8 cellular contexts compared by ENCODE assay signal in genomic region chr12:101830391-101831325, GRCh38. TPM values are rescaled to one million over a fixed set of nuclear protein-coding genes. Genes with fewer than 3 reads are reported as not detected.
DNase-seq lines count a peak whose midpoint lies in the region; ATAC-seq and TF ChIP-seq lines count a peak whose summit lies in the region.

GNPTAB (minus strand) TSS chr12:101830959; CDS start chr12:101830675, 284 bp downstream.

- no peaks in the 10 kb centered on the region for H3K9me3 Mint-ChIP-seq in neural crest cell

- TF ChIP-seq POLR2A in stomach (IDR thresholded peaks at IDR 0.05), result no peak

- H3K27me3 Mint-ChIP-seq in neural crest cell (ENCODE audit: low read depth), result peaks cover 12% of the 10 kb centered on the region

- H3K27ac ChIP-seq in RWPE2 (ENCODE audit: poor library complexity, severe bottlenecking), result peak within 1 kb of the TSS; percentile 28
- H3K27ac ChIP-seq in stomach, result peak within 1 kb of the TSS; percentile 83 to 90 (median 88)

- peak within 1 kb of the TSS; percentile 95 for H3K4me3 Mint-ChIP-seq in neural crest cell

- H3K27me3 ChIP-seq in H7 (ENCODE audit: control insufficient read depth, insufficient read depth, low read length) (no peaks in the 10 kb centered on the region), RWPE2 (ENCODE audit: insufficient read depth, poor library complexity, severe bottlenecking) (no peaks in the 10 kb centered on the region), stomach (no peaks in the 10 kb centered on the region)

- ATAC-seq in RWPE2 (ENCODE audit: low read depth), result peak; percentile 89

- no peaks in the 10 kb centered on the region for H3K36me3 Mint-ChIP-seq in neural crest cell (ENCODE audit: low read depth)

- DNase-seq in GDM1 (lab: John Stamatoyannopoulos, UW) (peak; percentile 94), H7 (peak; percentile 97), LoVo (ENCODE audit: low spot score) (peak; percentile 96), RWPE2 (ENCODE audit: low spot score) (peak; percentile 87), fibroblast of the conjunctiva (ENCODE audit: low read depth) (peak; percentile 89), neural crest cell (ENCODE audit: low read depth, low spot score) (peak; percentile 90), stomach (peak; percentile 95)
- peak; percentile 95 for DNase-seq in activated effector memory CD4-positive, alpha-beta T cell treated with Interleukin-2 at 50 U/mL for 16 hours

- H3K27ac Mint-ChIP-seq in neural crest cell (ENCODE audit: unreplicated experiment), result peak within 1 kb of the TSS; percentile 68

- TF ChIP-seq CTCF in RWPE2 (IDR thresholded peaks at IDR 0.05; ENCODE audit: poor library complexity, severe bottlenecking) (peak; percentile 98), neural crest cell (conservative IDR thresholded peaks at IDR 0.05) (peak; percentile 76), stomach (IDR thresholded peaks at IDR 0.05) (peak in 5 of 7 experiments; percentile 24 to 91 (median 80))

- peaks cover 3% of the 10 kb centered on the region for H3K4me1 ChIP-seq in RWPE2 (ENCODE audit: insufficient read depth, poor library complexity, severe bottlenecking)
- H3K4me1 ChIP-seq in stomach, result peaks cover 20 to 46% (median 35%) of the 10 kb centered on the region in 4 donors

- intact Hi-C loops in stomach (cut with DNase I; ENCODE audit: low total_unique reads), result loop anchor here (5.0 kb wide), 1 partner anchor 63 kb away; no protein-coding TSS in a partner anchor

- H3K4me3 ChIP-seq in H7 (ENCODE audit: insufficient read depth, low read depth, low read length) (peak within 1 kb of the TSS; percentile 64), RWPE2 (ENCODE audit: severe bottlenecking) (peak within 1 kb of the TSS; percentile 81), stomach (peak within 1 kb of the TSS; percentile 87 to 93 (median 89))

- no peaks in the 10 kb centered on the region for H3K36me3 ChIP-seq in H7 (replicated peaks; ENCODE audit: control insufficient read depth, insufficient read depth, low read length)
- no peaks in the 10 kb centered on the region for H3K36me3 ChIP-seq in RWPE2 (ENCODE audit: low read depth)
- H3K36me3 ChIP-seq in stomach, result no peaks in the 10 kb centered on the region

- H3K4me1 Mint-ChIP-seq in neural crest cell, result peaks cover 15% of the 10 kb centered on the region

- H3K9me3 ChIP-seq in RWPE2 (ENCODE audit: severe bottlenecking) (no peaks in the 10 kb centered on the region), stomach (no peaks in the 10 kb centered on the region)

- no peak for TF ChIP-seq EP300 in stomach (IDR thresholded peaks at IDR 0.05)

- 0 to 1% (median 0%) methylated on average over 28 to 92 of the region's 93 CpGs for WGBS in stomach, 5 donors

RNA-seq across cellular contexts. Expression of gene GNPTAB, which starts in this region (rescaled TPM):
- total RNA-seq in H7 (2014; rRNA removed; shearing (Covaris generic)), result 13.9 and 23.7 TPM in 2 replicates
- total RNA-seq in neural crest cell (11.0 and 13.6 TPM in 2 replicates), stomach (10 to 100 TPM; 15.8 to 63.2 (median 42.0) TPM)
- polyA plus RNA-seq in stomach, result 10 to 100 TPM in 2 of 3 donors, 1 to 10 TPM in 1; 8.9 to 12.6 (median 11.5) TPM

Comparison
In these comparisons a context has a peak if more than half of its experiments do, and no peak if none do; other contexts are left out.
1. Peak in every context shown above with its lines: DNase-seq, ATAC-seq, H3K4me3 ChIP-seq and H3K27ac ChIP-seq.